In genomic region chr17:37447641-37448040, GRCh38 we compare ENCODE assay signal across 16 cellular contexts. TPM values are rescaled to one million over a fixed set of nuclear protein-coding genes. Genes with fewer than 3 reads are reported as not detected.
DNase-seq lines count a peak whose midpoint lies in the region; ATAC-seq and TF ChIP-seq lines count a peak whose summit lies in the region.
"Had no signal": no experiment of that assay in that cellular context is flagged by ENCODE, and none has a peak within 500 bp of the region (broad histone marks: within the 10 kb centered on the region; RNA-seq: fewer than 3 reads in every experiment).

No MANE protein-coding gene starts in this region.

- H4K8ac ChIP-seq in IMR-90 (ENCODE audit: low read depth in 2 of 2, low read length in 2 of 2), result peak overlapping the region in 1 of 2 experiments; percentile 37; a peak in 2 of 4 replicates

- H3K9ac ChIP-seq in IMR-90 (ENCODE audit: low read depth, low read length), result no peak overlapping the region

- no peak overlapping the region for H3K4me3 Mint-ChIP-seq in CD8-positive, alpha-beta T cell
- no peak overlapping the region for H3K4me3 Mint-ChIP-seq in Caco-2 (ENCODE audit: unreplicated experiment)
- H3K4me3 Mint-ChIP-seq: central memory CD8-positive, alpha-beta T cell; naive thymus-derived CD4-positive, alpha-beta T cell had no signal

- peak overlapping the region; percentile 28; the same call in 1 of the 2 replicates for H3K4me2 ChIP-seq in IMR-90 (ENCODE audit: low read depth, low read length)

- H3K23ac ChIP-seq in IMR-90 (ENCODE audit: low read depth, low read length), result peak overlapping the region; percentile 67

- in situ Hi-C loops in IMR-90 (cut with MboI; ENCODE audit: low sequenced_read_pairs), result no loop called here
- in situ Hi-C loops in astrocyte of the spinal cord (cut with HindIII; ENCODE audit: low sequenced_read_pairs), result no loop called here

- dilution Hi-C loops in IMR-90 (cut with HindIII; ENCODE audit: low sequenced_read_pairs, unreplicated experiment), result no loop called here

- no peak for DNase-seq in CD8-positive, alpha-beta T cell
- DNase-seq in IMR-90 (peak; percentile 51), astrocyte of the spinal cord (ENCODE audit: low read depth, low spot score) (peak; percentile 54), kidney glomerular epithelial cell (lab: John Stamatoyannopoulos, UW) (peak; percentile 18), iPS-NIHi7 (ENCODE audit: extremely low spot score) (no peak), Caco-2 (no peak)
- no peak for DNase-seq in activated effector memory CD4-positive, alpha-beta T cell treated with anti-CD3 and anti-CD28 coated beads, Interleukin-2, amount 50 U/mL, for 16 hours
- DNase-seq: GOT3; kidney; naive thymus-derived CD4-positive, alpha-beta T cell; NCI-H1092 treated with DMSO at 0.1 percent for 48 hours; NCI-H526; WERI-Rb-1 had no signal

- H2AK5ac ChIP-seq in IMR-90 (ENCODE audit: low read depth, low read length), result peak overlapping the region; percentile 79; the same call in 1 of the 2 replicates

- peak overlapping the region; percentile 56; the same call in 1 of the 2 replicates for H4K91ac ChIP-seq in IMR-90 (ENCODE audit: insufficient read depth, low read depth, low read length)

- H3K9me3 ChIP-seq in CD8-positive, alpha-beta T cell (ENCODE audit: low read length), result no peaks in the 10 kb centered on the region
- H3K9me3 ChIP-seq in IMR-90 (ENCODE audit: control insufficient read depth, insufficient read depth, low read length) (no peaks in the 10 kb centered on the region), Caco-2 (no peaks in the 10 kb centered on the region)

- H3K79me1 ChIP-seq in IMR-90 (ENCODE audit: low read depth in 1 of 2, low read length in 2 of 2), result peaks cover 9 to 43% of the 10 kb centered on the region in 2 experiments

- H3K36me3 ChIP-seq in CD8-positive, alpha-beta T cell (ENCODE audit: insufficient read depth, low read length), result peaks cover 13% of the 10 kb centered on the region
- H3K36me3 ChIP-seq in IMR-90 (ENCODE audit: control insufficient read depth, insufficient read depth, low read length), result peaks cover 7% of the 10 kb centered on the region
- H3K36me3 ChIP-seq in Caco-2 (ENCODE audit: control insufficient read depth, insufficient read depth, low read length), result peaks cover 3% of the 10 kb centered on the region; the same call in 1 of the 2 replicates

- BruUV-seq in IMR-90 (replicated peaks; lab: Mats Ljungman, UMichigan) (no TSS peak), Caco-2 (replicated peaks; lab: Mats Ljungman, UMichigan) (no TSS peak)

- no peak overlapping the region for H3K27ac ChIP-seq in CD8-positive, alpha-beta T cell (ENCODE audit: low read depth, low read length)
- H3K27ac ChIP-seq in IMR-90 (ENCODE audit: insufficient read depth, low read length), result no peak overlapping the region
- H3K27ac ChIP-seq: WERI-Rb-1 had no signal

- no peaks in the 10 kb centered on the region for H3K27me3 ChIP-seq in CD8-positive, alpha-beta T cell (ENCODE audit: insufficient read depth, low read length)
- H3K27me3 ChIP-seq in IMR-90 (ENCODE audit: control insufficient read depth, insufficient read depth, low read length) (no peaks in the 10 kb centered on the region), Caco-2 (replicated peaks; ENCODE audit: control insufficient read depth, insufficient read depth, low read length) (no peaks in the 10 kb centered on the region)

- CTCF ChIA-PET in CD8-positive, alpha-beta T cell (lab: Charles Lee), result no interaction called here
- CTCF ChIA-PET in IMR-90 (lab: Yijun Ruan, JAX) (interaction anchor here (0.9 to 1.4 kb wide), 2 partner anchors 10 to 74 kb away, joined by 3 read pairs; no protein-coding TSS in a partner anchor), Caco-2 (lab: Charles Lee) (no interaction called here)

- TF ChIP-seq RAD21 in IMR-90 (IDR thresholded peaks at IDR 0.05; ENCODE audit: low read length), result no peak

- intact Hi-C loops in CD8-positive, alpha-beta T cell (cut with DNase I, micrococcal nuclease), result no loop called here
- intact Hi-C loops in IMR-90 (cut with micrococcal nuclease) (loop anchor here (5.0 kb wide), 1 partner anchor 45 kb away; no protein-coding TSS in a partner anchor), Caco-2 (cut with micrococcal nuclease; ENCODE audit: unreplicated experiment) (no loop called here)

- peak overlapping the region; percentile 10; the same call in 1 of the 3 replicates for H2BK15ac ChIP-seq in IMR-90 (ENCODE audit: low read depth, low read length)

- no peak overlapping the region for H2AFZ ChIP-seq in IMR-90 (replicated peaks; ENCODE audit: low read length, poor library complexity)

- no peaks in the 10 kb centered on the region for H3K27me3 Mint-ChIP-seq in CD8-positive, alpha-beta T cell (ENCODE audit: low read depth)
- H3K27me3 Mint-ChIP-seq in Caco-2 (ENCODE audit: insufficient read depth, unreplicated experiment), result no peaks in the 10 kb centered on the region
- H3K27me3 Mint-ChIP-seq: central memory CD8-positive, alpha-beta T cell; naive thymus-derived CD4-positive, alpha-beta T cell had no signal

- H3K4me3 ChIP-seq in CD8-positive, alpha-beta T cell (ENCODE audit: low read depth, low read length), result no peak overlapping the region
- H3K4me3 ChIP-seq in IMR-90 (ENCODE audit: insufficient read depth, low read depth, low read length), result no peak overlapping the region
- no peak overlapping the region for H3K4me3 ChIP-seq in astrocyte of the spinal cord (ENCODE audit: low read depth, low read length)
- no peak overlapping the region for H3K4me3 ChIP-seq in Caco-2 (ENCODE audit: low read depth, low read length)
- H3K4me3 ChIP-seq: skin epidermis had no signal

- TF ChIP-seq CTCF in CD8-positive, alpha-beta T cell (IDR thresholded peaks at IDR 0.05), result no peak
- no peak for TF ChIP-seq CTCF in IMR-90 (conservative IDR thresholded peaks at IDR 0.05; ENCODE audit: low read depth, low read length)
- TF ChIP-seq CTCF in astrocyte of the spinal cord (IDR thresholded peaks at IDR 0.05; ENCODE audit: low read depth, low read length), result no peak
- TF ChIP-seq CTCF in Caco-2 (IDR thresholded peaks at IDR 0.05; ENCODE audit: insufficient read depth in 1 of 2, low read depth in 1 of 2, low read length in 1 of 2, severe bottlenecking in 1 of 2, unreplicated experiment in 1 of 2), result no peak

- peak overlapping the region; percentile 44 for H2AK9ac ChIP-seq in IMR-90 (replicated peaks; ENCODE audit: low read depth, low read length, poor library complexity)

- no peak for ATAC-seq in CD8-positive, alpha-beta T cell
- ATAC-seq in IMR-90 (ENCODE audit: low read depth), result peak; percentile 83
- no peak for ATAC-seq in HG02885 (IDR thresholded peaks at IDR 0.05; ENCODE audit: poor library complexity, unreplicated experiment)
- ATAC-seq: naive thymus-derived CD4-positive, alpha-beta T cell had no signal

- peak overlapping the region; percentile 60 for H3K14ac ChIP-seq in IMR-90 (replicated peaks; ENCODE audit: low read depth, low read length)

- H3K27ac Mint-ChIP-seq in CD8-positive, alpha-beta T cell, result peak overlapping the region; percentile 20
- H3K27ac Mint-ChIP-seq in Caco-2 (ENCODE audit: unreplicated experiment), result no peak overlapping the region
- H3K27ac Mint-ChIP-seq: naive thymus-derived CD4-positive, alpha-beta T cell had no signal

- no CpG with 5 or more reads among the region's 1 CpG for WGBS in IMR-90 (ENCODE audit: extremely low coverage in 2 of 2, insufficient read length in 1 of 2), 2 experiments

- no peak overlapping the region for H3K18ac ChIP-seq in IMR-90 (ENCODE audit: low read depth, low read length)

- H3K56ac ChIP-seq in IMR-90 (ENCODE audit: extremely low read depth, insufficient read depth, low read length), result no peak overlapping the region

- H2BK20ac ChIP-seq in IMR-90 (ENCODE audit: low read depth, low read length), result peak overlapping the region; percentile 86; the same call in 1 of the 2 replicates

- H3K36me3 Mint-ChIP-seq in CD8-positive, alpha-beta T cell, result peaks cover 71% of the 10 kb centered on the region
- peaks cover 46% of the 10 kb centered on the region for H3K36me3 Mint-ChIP-seq in Caco-2 (ENCODE audit: insufficient read depth, unreplicated experiment)

- peak overlapping the region; percentile 88 for H2BK120ac ChIP-seq in IMR-90 (ENCODE audit: low read depth, low read length)

- no peaks in the 10 kb centered on the region for H3K9me3 Mint-ChIP-seq in CD8-positive, alpha-beta T cell
- H3K9me3 Mint-ChIP-seq in Caco-2 (ENCODE audit: unreplicated experiment), result no peaks in the 10 kb centered on the region
- H3K9me3 Mint-ChIP-seq: central memory CD8-positive, alpha-beta T cell; naive thymus-derived CD4-positive, alpha-beta T cell had no signal

- H4K5ac ChIP-seq in IMR-90 (ENCODE audit: low read depth, low read length), result no peak overlapping the region

- H3K9me1 ChIP-seq in IMR-90 (ENCODE audit: insufficient read depth, low read length), result peaks cover 8% of the 10 kb centered on the region; the same call in 1 of the 2 replicates

- H3K4me1 ChIP-seq in CD8-positive, alpha-beta T cell (ENCODE audit: insufficient read depth, low read length), result no peaks in the 10 kb centered on the region
- H3K4me1 ChIP-seq in IMR-90 (ENCODE audit: control insufficient read depth, insufficient read depth, low read length) (peaks cover 9% of the 10 kb centered on the region), Caco-2 (peaks cover 11% of the 10 kb centered on the region)

- H3K4me1 Mint-ChIP-seq in CD8-positive, alpha-beta T cell (ENCODE audit: low read depth), result no peaks in the 10 kb centered on the region
- H3K4me1 Mint-ChIP-seq in Caco-2 (ENCODE audit: low read depth, unreplicated experiment), result peaks cover 10% of the 10 kb centered on the region
- H3K4me1 Mint-ChIP-seq: central memory CD8-positive, alpha-beta T cell had no signal

- no peak for TF ChIP-seq POLR2A in IMR-90 (IDR thresholded peaks at IDR 0.05; ENCODE audit: low read depth, low read length)

- POLR2A ChIA-PET in CD8-positive, alpha-beta T cell (lab: Charles Lee), result no interaction called here
- POLR2A ChIA-PET in IMR-90 (lab: Charles Lee; ENCODE audit: unreplicated experiment) (interaction anchor here (0.6 kb wide), 1 partner anchor 86 kb away, joined by 10 read pairs; no protein-coding TSS in a partner anchor), Caco-2 (lab: Charles Lee) (no interaction called here)

- peak overlapping the region; percentile 84 for H3K4ac ChIP-seq in IMR-90 (ENCODE audit: low read depth, low read length)

- peaks cover 2% of the 10 kb centered on the region; the same call in 1 of the 2 replicates for H4K20me1 ChIP-seq in IMR-90 (ENCODE audit: insufficient read depth, low read length)

- H2BK5ac ChIP-seq in IMR-90 (ENCODE audit: low read depth, low read length, poor library complexity, severe bottlenecking), result peak overlapping the region; percentile 72

RNA-seq across cellular contexts. Expression of gene TADA2A, which starts 41.0 kb away (rescaled TPM):
- 10 to 100 TPM in 1 of 2 experiments, 1 to 10 TPM in 1; 5.3 to 11.1 TPM for total RNA-seq in CD8-positive, alpha-beta T cell
- total RNA-seq in IMR-90 (2012; rRNA removed), result 17.2 and 19.7 TPM in 2 replicates
- polyA plus RNA-seq in IMR-90 (2012; rRNA removed), result 9.0 and 13.1 TPM in 2 replicates
- 3.4 and 3.5 TPM in 2 replicates for polyA plus RNA-seq in IMR-90 (2012; cell fraction: cytosol; rRNA removed)
- 7.1 and 33.3 TPM in 2 replicates for polyA plus RNA-seq in IMR-90 (2012; cell fraction: nucleus; rRNA removed; ENCODE audit: low replicate concordance)
- 27.3 and 29.4 TPM in 2 replicates for total RNA-seq in Caco-2 (2022)

RNA-seq across cellular contexts. Expression of gene ACACA, which starts 41.0 kb away (rescaled TPM):
- total RNA-seq in CD8-positive, alpha-beta T cell, result 10 to 100 TPM; 30.7 to 34.2 TPM
- 35.3 and 39.1 TPM in 2 replicates for total RNA-seq in IMR-90 (2012; rRNA removed)
- 19.7 and 21.3 TPM in 2 replicates for polyA plus RNA-seq in IMR-90 (2012; rRNA removed)
- 8.0 and 10.6 TPM in 2 replicates for polyA plus RNA-seq in IMR-90 (2012; cell fraction: cytosol; rRNA removed)
- 16.2 and 40.7 TPM in 2 replicates for polyA plus RNA-seq in IMR-90 (2012; cell fraction: nucleus; rRNA removed; ENCODE audit: low replicate concordance)
- total RNA-seq in Caco-2 (2022), result 108 and 113 TPM in 2 replicates

RNA-seq across cellular contexts. Expression of gene DUSP14, which starts 42.0 kb away (rescaled TPM):
- 1 to 10 TPM; 5.5 to 6.8 TPM for total RNA-seq in CD8-positive, alpha-beta T cell
- 97.5 and 102 TPM in 2 replicates for total RNA-seq in IMR-90 (2012; rRNA removed)
- 126 and 127 TPM in 2 replicates for polyA plus RNA-seq in IMR-90 (2012; rRNA removed)
- 93.8 and 139 TPM in 2 replicates for polyA plus RNA-seq in IMR-90 (2012; cell fraction: cytosol; rRNA removed)
- polyA plus RNA-seq in IMR-90 (2012; cell fraction: nucleus; rRNA removed; ENCODE audit: low replicate concordance), result 88.2 and 107 TPM in 2 replicates
- total RNA-seq in Caco-2 (2022), result 30.4 and 32.5 TPM in 2 replicates

Comparison
In these comparisons a context has a peak if more than half of its experiments do, and no peak if none do; other contexts are left out.
1. DNase-seq: peak in IMR-90 (single experiment), astrocyte of the spinal cord (single experiment) and kidney glomerular epithelial cell (single experiment); none in CD8-positive, alpha-beta T cell (0 of 7), iPS-NIHi7 (single experiment), activated effector memory CD4-positive, alpha-beta T cell treated with anti-CD3 and anti-CD28 coated beads, Interleukin-2, amount 50 U/mL, for 16 hours (single experiment) and Caco-2 (0 of 2).